In the genomic region with DNA sequence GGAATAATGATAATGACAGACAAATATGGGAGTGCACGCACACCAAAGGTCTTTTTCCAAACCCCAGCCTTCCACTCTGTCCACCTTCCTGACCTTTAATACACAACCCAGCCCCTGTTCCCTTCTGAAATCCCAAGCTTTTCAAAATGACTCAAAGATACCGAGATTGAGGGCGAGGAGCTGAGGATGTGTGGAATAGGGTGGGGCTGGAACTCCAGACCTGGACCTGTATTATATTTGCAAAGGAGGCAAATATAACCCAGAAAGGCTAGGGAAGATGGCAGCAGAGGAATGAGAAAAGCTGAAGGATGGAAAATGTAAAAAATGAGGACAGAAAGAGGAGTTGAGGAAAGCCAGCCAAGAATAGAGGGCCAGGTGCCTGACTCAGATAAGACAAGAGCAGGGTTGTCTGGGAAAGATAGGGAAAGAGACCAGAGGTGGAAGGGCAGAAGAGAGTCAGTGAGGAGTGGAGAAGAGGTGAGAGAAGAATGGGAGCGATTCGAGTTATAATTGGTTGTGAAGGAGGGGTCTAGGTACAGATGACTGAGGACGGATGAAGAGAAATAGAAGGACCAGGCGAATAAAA, we compare ENCODE assay signal across 8 cellular contexts.
DNase-seq lines count a peak whose midpoint lies in the region; ATAC-seq and TF ChIP-seq lines count a peak whose summit lies in the region.

No MANE protein-coding gene starts in this region.

- H3K79me2 ChIP-seq in parathyroid adenoma, result peaks cover 5% of the 10 kb centered on the region

- peak overlapping the region; percentile 97 for H3K27ac ChIP-seq in parathyroid adenoma

- H3K4me1 ChIP-seq in endocrine pancreas (ENCODE audit: control insufficient read depth, insufficient read depth, low read length), result no peaks in the 10 kb centered on the region
- H3K4me1 ChIP-seq in parathyroid adenoma, result peaks cover 35% of the 10 kb centered on the region

- ATAC-seq in GM19351 (IDR thresholded peaks at IDR 0.05; ENCODE audit: unreplicated experiment), result no peak

- TF ChIP-seq CTCF in parathyroid adenoma (IDR thresholded peaks at IDR 0.05), result no peak

- H3K9me3 ChIP-seq in endocrine pancreas (ENCODE audit: control insufficient read depth, low read length) (no peaks in the 10 kb centered on the region), parathyroid adenoma (ENCODE audit: control insufficient read depth, low read length) (no peaks in the 10 kb centered on the region)

- peak overlapping the region; percentile 80 for H2AFZ ChIP-seq in parathyroid adenoma

- H3K27me3 ChIP-seq in endocrine pancreas (ENCODE audit: control insufficient read depth, insufficient read depth, low read length) (no peaks in the 10 kb centered on the region), parathyroid adenoma (ENCODE audit: control insufficient read depth, insufficient read depth, low read length) (no peaks in the 10 kb centered on the region)

- peak; percentile 26 for DNase-seq in DMS 273 (lab: John Stamatoyannopoulos, UW; ENCODE audit: unreplicated experiment)
- no peak for DNase-seq in DMS 273 treated with DMSO at 0.1 percent for 48 hours (lab: John Stamatoyannopoulos, UW)
- peak; percentile 74 for DNase-seq in OCI-M1 (lab: John Stamatoyannopoulos, UW)
- DNase-seq in EL, result no peak
- no peak for DNase-seq in RKO (ENCODE audit: low spot score)

- H3K9ac ChIP-seq in endocrine pancreas (ENCODE audit: control insufficient read depth, insufficient read depth, low read length) (peak overlapping the region; percentile 44), parathyroid adenoma (no peak overlapping the region)

- H3K4me3 ChIP-seq in endocrine pancreas (ENCODE audit: control insufficient read depth, insufficient read depth, low read length) (peak overlapping the region; percentile 37), parathyroid adenoma (ENCODE audit: low read depth, low read length) (peak overlapping the region; percentile 63)

- peak overlapping the region; percentile 91 for H3K4me2 ChIP-seq in parathyroid adenoma (ENCODE audit: low read length)

- H3K36me3 ChIP-seq in endocrine pancreas (ENCODE audit: control insufficient read depth, insufficient read depth, low read length) (no peaks in the 10 kb centered on the region), parathyroid adenoma (ENCODE audit: control insufficient read depth, insufficient read depth, low read length) (no peaks in the 10 kb centered on the region)

Comparison
In these comparisons a context has a peak if more than half of its experiments do, and no peak if none do; other contexts are left out.
1. DNase-seq: peak in DMS 273 (single experiment) and OCI-M1 (single experiment); none in DMS 273 treated with DMSO at 0.1 percent for 48 hours (single experiment), EL (single experiment) and RKO (single experiment).